1 cellular context compared by ENCODE assay signal in genomic region chr4:20698820-20699219, GRCh38.
TF ChIP-seq lines count a peak whose summit lies in the region.

No MANE protein-coding gene starts in this region.

TF ChIP-seq in K562, 482 proteins besides CTCF, POLR2A, EP300 and RAD21 (continued from another document):
- TF ChIP-seq LARP7 (IDR thresholded peaks at IDR 0.05) (no peak), THRA (IDR thresholded peaks at IDR 0.05) (no peak), ARNT (IDR thresholded peaks at IDR 0.05) (0 out of 4 replicates have a peak, but pooled peaks have one; percentile 31 to 54), MTA1 (IDR thresholded peaks at IDR 0.05; ENCODE audit: borderline replicate concordance) (peak; percentile 37; the same call in 1 of the 2 replicates), KLF10 (CRISPR knock-in tag; IDR thresholded peaks at IDR 0.05) (no peak), SIN3A (IDR thresholded peaks at IDR 0.05; ENCODE audit: borderline replicate concordance in 2 of 2, control insufficient read depth in 1 of 2, low read depth in 2 of 2, low read length in 2 of 2) (no peak), TCF3 (CRISPR knock-in tag; IDR thresholded peaks at IDR 0.05) (peak; percentile 89), ETS1 (conservative IDR thresholded peaks at IDR 0.05; ENCODE audit: control insufficient read depth, low read depth, low read length) (no peak), POLR2AphosphoS5 (IDR thresholded peaks at IDR 0.05; ENCODE audit: control insufficient read depth, insufficient read depth, low read depth, low read length) (peak; percentile 79), ATF7 (IDR thresholded peaks at IDR 0.05) (peak; percentile 64; the same call in 1 of the 2 replicates), ZNF449 (CRISPR knock-in tag; IDR thresholded peaks at IDR 0.05) (no peak), SMARCE1 (IDR thresholded peaks at IDR 0.05) (peak; percentile 85), ZNF77 (CRISPR knock-in tag; IDR thresholded peaks at IDR 0.05) (no peak), CSDE1 (IDR thresholded peaks at IDR 0.05) (no peak), PHF21A (IDR thresholded peaks at IDR 0.05; ENCODE audit: borderline replicate concordance, low read depth) (no peak), U2AF2 (optimal IDR thresholded peaks at IDR 0.05; ENCODE audit: low read depth, low read length) (no peak), GTF2B (IDR thresholded peaks at IDR 0.05; ENCODE audit: extremely low read depth, insufficient read length) (no peak), TAF9B (IDR thresholded peaks at IDR 0.05; ENCODE audit: partially characterized antibody) (peak; percentile 23), KDM2B (CRISPR knock-in tag; IDR thresholded peaks at IDR 0.05) (no peak), PKNOX1 (IDR thresholded peaks at IDR 0.05) (peak; percentile 55; the same call in 1 of the 2 replicates), EHMT2 (IDR thresholded peaks at IDR 0.05) (0 out of 2 replicates have a peak, but pooled peaks have one; percentile 21), ZNF764 (CRISPR knock-in tag; IDR thresholded peaks at IDR 0.05; ENCODE audit: low read depth) (no peak), ZBTB9 (CRISPR knock-in tag; IDR thresholded peaks at IDR 0.05) (0 out of 2 replicates have a peak, but pooled peaks have one; percentile 46), PBX2 (CRISPR knock-in tag; IDR thresholded peaks at IDR 0.05; ENCODE audit: low read depth) (no peak), PBX2 (tag; conservative IDR thresholded peaks at IDR 0.05; ENCODE audit: low read depth) (peak; percentile 81), MYNN (IDR thresholded peaks at IDR 0.05) (0 out of 2 replicates have a peak, but pooled peaks have one; percentile 24), MYNN (CRISPR knock-in tag; IDR thresholded peaks at IDR 0.05) (no peak), ZSCAN32 (CRISPR knock-in tag; IDR thresholded peaks at IDR 0.05) (no peak), NRF1 (conservative IDR thresholded peaks at IDR 0.05 in 1 of 2, IDR thresholded peaks at IDR 0.05 in 1 of 2) (no peak), PHB2 (IDR thresholded peaks at IDR 0.05; ENCODE audit: low read depth) (peak; percentile 66; the same call in 1 of the 2 replicates), BRF2 (IDR thresholded peaks at IDR 0.05; ENCODE audit: borderline replicate concordance, insufficient read depth, insufficient read length) (no peak), USF2 (CRISPR knock-in tag; IDR thresholded peaks at IDR 0.05) (no peak), TAL1 (IDR thresholded peaks at IDR 0.05) (peak; percentile 90), ZBTB11 (CRISPR knock-in tag; IDR thresholded peaks at IDR 0.05) (peak in 1 of 3 experiments; percentile 46; a peak in 2 of 6 replicates), RBM22 (IDR thresholded peaks at IDR 0.05; ENCODE audit: low read depth, low read length, poor library complexity, severe bottlenecking) (no peak), HNRNPK (IDR thresholded peaks at IDR 0.05; ENCODE audit: low read depth, low read length, poor library complexity, severe bottlenecking) (no peak), DMBX1 (CRISPR knock-in tag; IDR thresholded peaks at IDR 0.05; ENCODE audit: borderline replicate concordance) (no peak), ZNF311 (CRISPR knock-in tag; IDR thresholded peaks at IDR 0.05) (peak; percentile 64; the same call in 1 of the 2 replicates), PRDM10 (IDR thresholded peaks at IDR 0.05; ENCODE audit: partially characterized antibody) (no peak)
TF ChIP-seq in K562: peak in this region for 73.
